In the genomic region with DNA sequence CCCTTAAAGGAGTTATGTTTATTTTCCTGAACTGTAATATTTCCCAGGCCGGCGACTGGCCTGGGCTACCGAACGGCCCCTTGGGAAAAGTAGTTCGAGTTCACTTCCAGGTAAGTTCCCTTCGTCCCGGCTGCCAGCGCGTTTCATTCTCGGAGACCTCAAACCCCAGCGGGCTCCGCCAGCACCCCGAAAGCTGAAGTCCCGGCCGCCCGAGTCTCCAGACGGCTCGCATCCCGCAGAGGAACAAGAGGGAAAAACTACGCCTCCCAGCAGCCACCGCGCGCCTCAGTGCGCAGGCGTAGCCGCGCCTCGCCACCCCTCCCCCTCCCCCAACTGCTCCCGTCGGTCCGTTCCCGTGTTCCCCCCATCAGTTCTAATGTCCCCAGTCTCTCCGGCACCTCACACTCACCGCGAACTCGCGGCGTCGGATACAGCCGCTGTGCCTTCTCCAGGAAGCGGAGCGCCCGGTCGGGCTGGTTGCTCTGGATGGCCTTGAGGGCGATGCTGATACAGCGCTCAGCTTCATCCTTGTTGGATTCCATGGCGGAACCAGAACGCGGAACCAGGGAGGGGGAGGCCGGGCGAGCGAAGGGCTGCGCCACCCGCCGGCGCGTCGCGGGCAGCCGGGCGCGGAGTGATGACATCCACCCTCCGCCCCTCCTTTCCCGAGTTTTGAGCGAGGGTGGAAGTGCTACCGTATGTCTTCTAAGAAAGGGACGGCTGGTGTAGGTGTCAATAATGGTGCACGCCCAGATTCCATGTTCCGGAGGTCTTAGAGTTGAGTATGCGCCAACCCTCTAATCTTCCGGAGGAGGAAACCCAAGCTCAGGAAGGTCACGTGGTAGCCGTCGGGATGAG, we compare ENCODE assay signal across 8 cellular contexts. TPM values are rescaled to one million over a fixed set of nuclear protein-coding genes. Genes with fewer than 3 reads are reported as not detected.
A peak's percentile ranks its signal among the peaks of the same experiment; 100 is the strongest.
DNase-seq lines count a peak whose midpoint lies in the region; ATAC-seq and TF ChIP-seq lines count a peak whose summit lies in the region.

Gene DNAJB12 (minus strand): TSS at position 564 of the 858 bp plus-strand sequence. CDS start 22 bp downstream, at position 542.

- peak within 1 kb of the TSS; percentile 95 for H3K4me3 ChIP-seq in OCI-LY1 (ENCODE audit: low read depth, low read length, poor library complexity, severe bottlenecking)

- H3K27ac ChIP-seq in OCI-LY1 (ENCODE audit: low read depth, low read length, poor library complexity, severe bottlenecking) = peak within 1 kb of the TSS; percentile 87

- H3K27me3 ChIP-seq in OCI-LY1 (ENCODE audit: insufficient read depth, low read length) = no peaks in the 10 kb centered on the region

- H2AFZ ChIP-seq in OCI-LY1 (ENCODE audit: low read length) = peak within 1 kb of the TSS; percentile 85

- peak; percentile 86 for DNase-seq in D341Med (ENCODE audit: low spot score)
- DNase-seq in HuH-7 (ENCODE audit: low spot score) = peak; percentile 89
- DNase-seq in activated CD8-positive, alpha-beta memory T cell treated with anti-CD3 and anti-CD28 coated beads, Interleukin-2, amount 50 U/mL, for 4 hours = peak; percentile 88
- peak; percentile 98 for DNase-seq in mesenteric fat pad (ENCODE audit: low spot score)
- peak; percentile 77 for DNase-seq in stimulated activated CD8-positive, alpha-beta memory T cell treated with anti-CD3 and anti-CD28 coated beads, Interleukin-15, amount 100 ng/mL, for 1 hour (ENCODE audit: low read depth)

- no peaks in the 10 kb centered on the region; the same call in 1 of the 2 replicates for H3K36me3 ChIP-seq in OCI-LY1 (ENCODE audit: insufficient read depth, low read length)

- peak; percentile 70 for ATAC-seq in GM21515 (IDR thresholded peaks at IDR 0.05; ENCODE audit: unreplicated experiment)

- no peaks in the 10 kb centered on the region for H3K9me2 ChIP-seq in OCI-LY1 (ENCODE audit: low read depth, low read length)

- H3K79me2 ChIP-seq in OCI-LY1 (ENCODE audit: insufficient read depth, low read length) = peaks cover 17% of the 10 kb centered on the region

- in situ Hi-C loops in endometrial microvascular endothelial cells (cut with HindIII; ENCODE audit: inconsistent ontology term, low pct_unique_long_range_greater_than_20kb, low sequenced_read_pairs) = no loop called here

- no peaks in the 10 kb centered on the region for H4K20me1 ChIP-seq in OCI-LY1 (ENCODE audit: insufficient read depth, low read length)

- H3K9ac ChIP-seq in OCI-LY1 (ENCODE audit: low read length) = peak within 1 kb of the TSS; percentile 99

- peaks cover 18% of the 10 kb centered on the region for H3K4me1 ChIP-seq in OCI-LY1 (ENCODE audit: insufficient read depth, low read length, severe bottlenecking)

- H3F3A ChIP-seq in OCI-LY1 (ENCODE audit: insufficient read depth, low read length) = no peaks in the 10 kb centered on the region

- H3K4me2 ChIP-seq in OCI-LY1 (ENCODE audit: low read length) = peak within 1 kb of the TSS; percentile 89

- no peaks in the 10 kb centered on the region for H3K9me3 ChIP-seq in OCI-LY1 (ENCODE audit: low read length)

- peak; percentile 7; the same call in 1 of the 2 replicates for TF ChIP-seq CTCF in OCI-LY1 (IDR thresholded peaks at IDR 0.05; ENCODE audit: low read length)

RNA-seq across cellular contexts. Expression of gene DNAJB12, which starts in this region (rescaled TPM):
- total RNA-seq in endometrial microvascular endothelial cells (ENCODE audit: inconsistent ontology term) (33.5 TPM), mesenteric fat pad (37.7 TPM)

Comparison
In these comparisons a context has a peak if more than half of its experiments do, and no peak if none do; other contexts are left out.
1. Peak in every context shown above with its lines: DNase-seq, ATAC-seq, H3K4me3 ChIP-seq and H3K27ac ChIP-seq.